1 cellular context compared by ENCODE assay signal in genomic region chr5:83742089-83742488, GRCh38.
TF ChIP-seq lines count a peak whose summit lies in the region.

No MANE protein-coding gene starts in this region.

TF ChIP-seq in HepG2, 621 proteins besides CTCF, POLR2A, EP300 and RAD21 (continued from another document and continues in another):
- TF ChIP-seq MLXIP (CRISPR knock-in tag; IDR thresholded peaks at IDR 0.05; ENCODE audit: borderline replicate concordance) = no peak
- no peak for TF ChIP-seq ZNF564 (CRISPR knock-in tag; IDR thresholded peaks at IDR 0.05)
- TF ChIP-seq ZNF670 (CRISPR knock-in tag; IDR thresholded peaks at IDR 0.05; ENCODE audit: borderline replicate concordance) = no peak
- no peak for TF ChIP-seq ATM (IDR thresholded peaks at IDR 0.05; ENCODE audit: borderline replicate concordance)
- TF ChIP-seq MAX (IDR thresholded peaks at IDR 0.05) = peak; percentile 41; the same call in 1 of the 2 replicates
- peak; percentile 97 for TF ChIP-seq ZNF644 (CRISPR knock-in tag; IDR thresholded peaks at IDR 0.05; ENCODE audit: low read depth)
- no peak for TF ChIP-seq ZSCAN21 (CRISPR knock-in tag; IDR thresholded peaks at IDR 0.05; ENCODE audit: borderline replicate concordance)
- peak; percentile 67 for TF ChIP-seq ELF3 (CRISPR knock-in tag; IDR thresholded peaks at IDR 0.05)
- 0 out of 2 replicates have a peak, but pooled peaks have one; percentile 37 for TF ChIP-seq PITX1 (CRISPR knock-in tag; IDR thresholded peaks at IDR 0.05)
- TF ChIP-seq MEIS2 (CRISPR knock-in tag; IDR thresholded peaks at IDR 0.05) = no peak
- no peak for TF ChIP-seq ZNF616 (CRISPR knock-in tag; IDR thresholded peaks at IDR 0.05; ENCODE audit: low read depth)
- no peak for TF ChIP-seq HNF4G (IDR thresholded peaks at IDR 0.05; ENCODE audit: borderline replicate concordance, low read depth, low read length)
- no peak for TF ChIP-seq HNF4G (CRISPR knock-in tag; IDR thresholded peaks at IDR 0.05; ENCODE audit: borderline replicate concordance, low read depth)
- TF ChIP-seq ZNF225 (CRISPR knock-in tag; IDR thresholded peaks at IDR 0.05) = no peak
- TF ChIP-seq FUBP1 (CRISPR knock-in tag; IDR thresholded peaks at IDR 0.05; ENCODE audit: borderline replicate concordance) = no peak
- TF ChIP-seq NR2F2 (IDR thresholded peaks at IDR 0.05; ENCODE audit: borderline replicate concordance, low read depth) = no peak
- no peak for TF ChIP-seq DBP (CRISPR knock-in tag; IDR thresholded peaks at IDR 0.05; ENCODE audit: not compliant biosample characterization)
- peak; percentile 79 for TF ChIP-seq MLX (CRISPR knock-in tag; IDR thresholded peaks at IDR 0.05)
- no peak for TF ChIP-seq HNF1A (IDR thresholded peaks at IDR 0.05; ENCODE audit: low read depth)
- 0 out of 2 replicates have a peak, but pooled peaks have one; percentile 26 for TF ChIP-seq HNF1A (CRISPR knock-in tag; IDR thresholded peaks at IDR 0.05; ENCODE audit: borderline replicate concordance)
- no peak for TF ChIP-seq ZEB1 (IDR thresholded peaks at IDR 0.05; ENCODE audit: insufficient replicate concordance, low read depth)
- TF ChIP-seq LCORL (IDR thresholded peaks at IDR 0.05) = no peak
- TF ChIP-seq LCORL (CRISPR knock-in tag; IDR thresholded peaks at IDR 0.05) = peak; percentile 66; the same call in 1 of the 2 replicates
- TF ChIP-seq ZNF629 (CRISPR knock-in tag; conservative IDR thresholded peaks at IDR 0.05) = peak; percentile 45; the same call in 1 of the 2 replicates
- no peak for TF ChIP-seq TEF (CRISPR knock-in tag; IDR thresholded peaks at IDR 0.05)
- peak; percentile 81 for TF ChIP-seq ARID5B (CRISPR knock-in tag; IDR thresholded peaks at IDR 0.05)
- peak; percentile 75 for TF ChIP-seq GATAD2A (CRISPR knock-in tag; IDR thresholded peaks at IDR 0.05)
- no peak for TF ChIP-seq XRCC5 (optimal IDR thresholded peaks at IDR 0.05; ENCODE audit: low read length)
- TF ChIP-seq LRRFIP1 (CRISPR knock-in tag; conservative IDR thresholded peaks at IDR 0.05) = no peak
- peak; percentile 58; the same call in 1 of the 2 replicates for TF ChIP-seq NFIC (IDR thresholded peaks at IDR 0.05; ENCODE audit: low read length)
- TF ChIP-seq TBX3 (IDR thresholded peaks at IDR 0.05; ENCODE audit: borderline replicate concordance) = no peak
- no peak for TF ChIP-seq ZNF451 (CRISPR knock-in tag; IDR thresholded peaks at IDR 0.05)
- TF ChIP-seq NR2F1 (CRISPR knock-in tag; IDR thresholded peaks at IDR 0.05) = no peak
- TF ChIP-seq SKIL (CRISPR knock-in tag; IDR thresholded peaks at IDR 0.05; ENCODE audit: borderline replicate concordance) = no peak
